ENCODE assay signal across 22 cellular contexts in genomic region chr5:55154893-55155292, GRCh38. TPM values are rescaled to one million over a fixed set of nuclear protein-coding genes. Genes with fewer than 3 reads are reported as not detected.
DNase-seq lines count a peak whose midpoint lies in the region; TF ChIP-seq lines count a peak whose summit lies in the region.
"Had no signal": no experiment of that assay in that cellular context is flagged by ENCODE, and none has a peak within 500 bp of the region (broad histone marks: within the 10 kb centered on the region; RNA-seq: fewer than 3 reads in every experiment).

No MANE protein-coding gene starts in this region.

- H3K4me3 ChIP-seq in fibroblast of pulmonary artery (replicated peaks; ENCODE audit: low read depth, low read length) = no peak overlapping the region
- no peak overlapping the region for H3K4me3 ChIP-seq in skeletal muscle satellite cell (ENCODE audit: low read length)
- no peak overlapping the region for H3K4me3 ChIP-seq in uterus
- H3K4me3 ChIP-seq: esophagus muscularis mucosa, GM12878, lung, neural progenitor cell, SK-N-MC, upper lobe of left lung had no signal

- H3K4me2 ChIP-seq in skeletal muscle satellite cell (ENCODE audit: low read length) = peak overlapping the region; percentile 63
- H3K4me2 ChIP-seq: neural progenitor cell had no signal

- peak overlapping the region; percentile 20 for H3K9ac ChIP-seq in skeletal muscle satellite cell (ENCODE audit: low read depth, low read length)
- H3K9ac ChIP-seq: neural progenitor cell had no signal

- no peaks in the 10 kb centered on the region for H3K27me3 ChIP-seq in skeletal muscle satellite cell (ENCODE audit: control insufficient read depth, insufficient read depth, low read length)
- no peaks in the 10 kb centered on the region for H3K27me3 ChIP-seq in uterus
- H3K27me3 ChIP-seq: neural progenitor cell, upper lobe of left lung had no signal

- H3K4me1 ChIP-seq in skeletal muscle satellite cell (ENCODE audit: control insufficient read depth, insufficient read depth, low read length) = peaks cover 33% of the 10 kb centered on the region
- no peaks in the 10 kb centered on the region for H3K4me1 ChIP-seq in uterus
- H3K4me1 ChIP-seq: neural progenitor cell had no signal

- TF ChIP-seq CTCF in fibroblast of pulmonary artery (IDR thresholded peaks at IDR 0.05; ENCODE audit: low read length, missing control alignments) = no peak
- no peak for TF ChIP-seq CTCF in uterus (IDR thresholded peaks at IDR 0.05)
- TF ChIP-seq CTCF in GM20000 (IDR thresholded peaks at IDR 0.05; ENCODE audit: extremely low read depth, missing control alignments) = no peak

- DNase-seq in GM03348 (ENCODE audit: low spot score) = peak; percentile 52
- DNase-seq in SW 1271 (lab: John Stamatoyannopoulos, UW) = peak; percentile 7 to 34
- DNase-seq in fibroblast of pulmonary artery (ENCODE audit: low read depth) = peak; percentile 84
- DNase-seq in occipital lobe (lab: John Stamatoyannopoulos, UW) = no peak
- DNase-seq in uterus = no peak
- DNase-seq in GM20000 (ENCODE audit: low spot score) = no peak
- DNase-seq: activated CD4-positive, alpha-beta memory T cell treated with anti-CD3 and anti-CD28 coated beads for 36 hours; amygdala; CD4-positive, CD25-positive, alpha-beta regulatory T cell; DND-41; KG1; NCI-H1417; NCI-H345; stimulated activated naive CD4-positive, alpha-beta T cell; upper lobe of left lung had no signal

- no peak for TF ChIP-seq POLR2A in uterus (IDR thresholded peaks at IDR 0.05)

- H3K9me3 ChIP-seq in skeletal muscle satellite cell (replicated peaks; ENCODE audit: low read length) = no peaks in the 10 kb centered on the region
- H3K9me3 ChIP-seq in uterus = no peaks in the 10 kb centered on the region
- H3K9me3 ChIP-seq: esophagus muscularis mucosa, upper lobe of left lung had no signal

- H3K36me3 ChIP-seq in skeletal muscle satellite cell (ENCODE audit: insufficient read depth, low read length) = no peaks in the 10 kb centered on the region
- no peaks in the 10 kb centered on the region for H3K36me3 ChIP-seq in uterus
- H3K36me3 ChIP-seq: esophagus muscularis mucosa, neural progenitor cell, upper lobe of left lung had no signal

- no peak overlapping the region for H3K27ac ChIP-seq in uterus
- H3K27ac ChIP-seq: esophagus muscularis mucosa, neural progenitor cell, SK-N-MC, upper lobe of left lung had no signal

- intact Hi-C loops in uterus (cut with DNase I; ENCODE audit: low total_unique reads) = no loop called here

RNA-seq across cellular contexts. Expression of gene GPX8, which starts 5.1 kb away (rescaled TPM):
- 90.8 and 98.3 TPM in 2 replicates for total RNA-seq in skeletal muscle satellite cell (2012; rRNA removed)
- total RNA-seq in occipital lobe (4.4 TPM), uterus (100 to 1,000 TPM in 1 of 4 donors, 10 to 100 TPM in 3; 10.6 to 117 (median 41.9) TPM)
- total RNA-seq: activated CD4-positive, alpha-beta memory T cell treated with anti-CD3 and anti-CD28 coated beads for 36 hours; CD4-positive, CD25-positive, alpha-beta regulatory T cell; GM12878 had no signal

RNA-seq across cellular contexts. Expression of gene CDC20B, which starts 18.1 kb away (rescaled TPM):
- total RNA-seq in skeletal muscle satellite cell (2012; rRNA removed) = not detected in 2 replicates
- total RNA-seq in occipital lobe (0.78 TPM), uterus (under 1 TPM in 1 of 4 donors, not detected in 3; 0.35 TPM)
- total RNA-seq: activated CD4-positive, alpha-beta memory T cell treated with anti-CD3 and anti-CD28 coated beads for 36 hours; CD4-positive, CD25-positive, alpha-beta regulatory T cell; esophagus muscularis mucosa; GM12878; skeletal muscle tissue had no signal

RNA-seq across cellular contexts. Expression of gene GZMA, which starts 52.4 kb away (rescaled TPM):
- not detected in 2 replicates for total RNA-seq in skeletal muscle satellite cell (2012; rRNA removed)
- not detected for total RNA-seq in occipital lobe
- total RNA-seq in uterus = 1 to 10 TPM in 2 of 4 donors, under 1 TPM in 1, not detected in 1; 0.51 to 1.7 (median 1.4) TPM
- total RNA-seq: GM12878 had no signal

Comparison
In these comparisons a context has a peak if more than half of its experiments do, and no peak if none do; other contexts are left out.
1. DNase-seq: peak in GM03348 (single experiment), SW 1271 (2 of 2) and fibroblast of pulmonary artery (single experiment); none in occipital lobe (single experiment), uterus (0 of 2) and GM20000 (single experiment).